1 cellular context compared by ENCODE assay signal in the genomic region with DNA sequence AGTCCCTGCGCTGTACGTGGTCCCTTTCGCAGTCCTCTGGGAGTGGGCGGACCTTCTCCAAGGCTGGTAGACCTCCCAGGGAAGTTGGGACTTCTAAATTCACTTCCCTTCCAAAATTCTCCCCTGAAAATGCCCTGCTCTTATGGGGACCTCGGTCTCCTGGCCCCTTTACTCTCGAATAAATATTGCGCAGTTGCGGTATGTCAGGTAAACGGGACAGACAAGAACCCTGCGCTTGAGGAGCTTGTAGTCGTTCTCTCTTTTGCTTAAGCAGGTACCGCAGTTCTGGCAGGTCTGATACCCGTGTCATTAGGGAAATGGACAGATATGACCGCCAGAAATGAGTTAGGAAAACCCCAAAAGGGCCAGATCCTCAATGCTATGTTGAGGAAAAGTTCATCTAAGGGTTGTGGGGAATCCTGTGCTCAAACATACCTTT.
TF ChIP-seq lines count a peak whose summit lies in the region.

No MANE protein-coding gene starts in this region.

TF ChIP-seq in SK-N-SH, 30 proteins besides CTCF, POLR2A, EP300 and RAD21 (continued from another document):
- TF ChIP-seq, protein P1, sequence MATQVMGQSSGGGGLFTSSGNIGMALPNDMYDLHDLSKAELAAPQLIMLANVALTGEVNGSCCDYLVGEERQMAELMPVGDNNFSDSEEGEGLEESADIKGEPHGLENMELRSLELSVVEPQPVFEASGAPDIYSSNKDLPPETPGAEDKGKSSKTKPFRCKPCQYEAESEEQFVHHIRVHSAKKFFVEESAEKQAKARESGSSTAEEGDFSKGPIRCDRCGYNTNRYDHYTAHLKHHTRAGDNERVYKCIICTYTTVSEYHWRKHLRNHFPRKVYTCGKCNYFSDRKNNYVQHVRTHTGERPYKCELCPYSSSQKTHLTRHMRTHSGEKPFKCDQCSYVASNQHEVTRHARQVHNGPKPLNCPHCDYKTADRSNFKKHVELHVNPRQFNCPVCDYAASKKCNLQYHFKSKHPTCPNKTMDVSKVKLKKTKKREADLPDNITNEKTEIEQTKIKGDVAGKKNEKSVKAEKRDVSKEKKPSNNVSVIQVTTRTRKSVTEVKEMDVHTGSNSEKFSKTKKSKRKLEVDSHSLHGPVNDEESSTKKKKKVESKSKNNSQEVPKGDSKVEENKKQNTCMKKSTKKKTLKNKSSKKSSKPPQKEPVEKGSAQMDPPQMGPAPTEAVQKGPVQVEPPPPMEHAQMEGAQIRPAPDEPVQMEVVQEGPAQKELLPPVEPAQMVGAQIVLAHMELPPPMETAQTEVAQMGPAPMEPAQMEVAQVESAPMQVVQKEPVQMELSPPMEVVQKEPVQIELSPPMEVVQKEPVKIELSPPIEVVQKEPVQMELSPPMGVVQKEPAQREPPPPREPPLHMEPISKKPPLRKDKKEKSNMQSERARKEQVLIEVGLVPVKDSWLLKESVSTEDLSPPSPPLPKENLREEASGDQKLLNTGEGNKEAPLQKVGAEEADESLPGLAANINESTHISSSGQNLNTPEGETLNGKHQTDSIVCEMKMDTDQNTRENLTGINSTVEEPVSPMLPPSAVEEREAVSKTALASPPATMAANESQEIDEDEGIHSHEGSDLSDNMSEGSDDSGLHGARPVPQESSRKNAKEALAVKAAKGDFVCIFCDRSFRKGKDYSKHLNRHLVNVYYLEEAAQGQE (IDR thresholded peaks at IDR 0.05; ENCODE audit: low read depth, low read length), result no peak
